In the genomic region with DNA sequence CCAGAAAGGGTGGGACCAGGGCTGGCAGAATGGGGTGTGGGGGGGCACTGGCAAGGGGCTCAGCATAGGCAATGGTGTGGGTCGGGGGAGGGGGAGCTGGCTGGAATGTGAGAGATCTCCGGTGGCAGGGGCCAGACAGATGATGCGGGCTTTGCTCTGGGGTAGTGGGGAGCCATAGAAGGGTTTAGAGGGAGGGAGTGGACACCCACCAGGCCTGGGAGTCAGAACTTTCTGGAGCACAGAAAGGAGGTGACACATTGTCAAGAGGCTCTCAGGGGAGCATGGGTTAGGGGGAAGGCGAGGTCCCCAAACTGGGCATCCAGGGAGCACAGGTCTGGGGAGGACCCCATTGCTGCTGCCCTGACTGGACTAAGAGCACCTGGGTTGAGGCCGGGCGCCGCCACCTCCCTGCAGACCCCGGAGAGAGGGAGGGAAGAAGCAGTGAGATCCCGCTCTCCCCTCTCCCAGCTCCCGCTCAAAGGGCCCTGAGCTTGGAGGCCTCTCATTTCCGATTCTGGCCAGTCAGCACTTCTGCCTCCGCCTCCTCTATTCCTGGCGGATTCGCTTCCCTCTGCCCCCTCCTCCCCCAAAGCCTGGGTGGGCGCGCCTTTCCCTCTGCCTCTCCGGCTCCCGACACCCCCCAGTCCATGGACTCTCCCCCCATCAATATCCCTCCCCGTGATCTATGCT, we compare ENCODE assay signal across 1 cellular context.
TF ChIP-seq lines count a peak whose summit lies in the region.

No MANE protein-coding gene starts in this region.

TF ChIP-seq in HepG2, 621 proteins besides CTCF, POLR2A, EP300 and RAD21:
- TF ChIP-seq PLSCR1 (CRISPR knock-in tag; IDR thresholded peaks at IDR 0.05; ENCODE audit: borderline replicate concordance) (no peak), CENPT (CRISPR knock-in tag; IDR thresholded peaks at IDR 0.05; ENCODE audit: low read depth) (no peak), ZNF256 (CRISPR knock-in tag; conservative IDR thresholded peaks at IDR 0.05) (no peak), PCBP1 (IDR thresholded peaks at IDR 0.05; ENCODE audit: borderline replicate concordance, low read depth, low read length) (0 out of 2 replicates have a peak, but pooled peaks have one; percentile 21), MAFF (IDR thresholded peaks at IDR 0.05; ENCODE audit: low read depth, low read length) (peak; percentile 87), MAFK (conservative IDR thresholded peaks at IDR 0.05 in 1 of 2, IDR thresholded peaks at IDR 0.05 in 1 of 2; ENCODE audit: low read length in 2 of 2) (peak; percentile 90 to 93)
TF ChIP-seq in HepG2: peak in this region for 3.
